In the genomic region with DNA sequence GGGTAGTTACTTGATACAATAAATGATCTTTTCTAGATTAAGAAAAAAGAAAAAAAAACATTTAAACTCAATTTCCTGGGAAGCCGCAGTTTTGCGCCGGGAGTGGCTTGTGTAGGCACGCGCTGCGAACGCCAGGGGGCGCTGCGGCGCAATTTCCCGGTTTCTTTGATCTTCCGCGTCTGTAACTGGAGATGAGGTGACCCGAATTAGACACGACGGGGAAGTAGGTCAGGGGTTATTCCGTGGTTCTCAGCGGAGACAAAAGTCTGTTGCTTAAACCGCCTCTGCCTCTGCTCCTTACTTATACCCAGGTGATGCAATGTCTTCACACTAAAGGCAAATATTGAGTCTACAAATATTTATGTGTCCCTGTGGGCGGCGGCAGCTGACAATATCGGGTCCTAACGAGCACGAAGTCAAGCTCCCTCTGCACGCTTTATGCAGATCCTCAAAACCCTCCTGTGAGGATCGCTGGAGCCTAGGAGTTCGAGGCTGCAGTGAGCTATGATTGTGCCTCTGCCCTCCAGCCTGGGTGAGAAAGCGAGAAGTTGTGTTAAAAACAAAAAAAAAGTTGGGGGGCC, we compare ENCODE assay signal across 8 cellular contexts. TPM values are rescaled to one million over a fixed set of nuclear protein-coding genes. Genes with fewer than 3 reads are reported as not detected.
DNase-seq lines count a peak whose midpoint lies in the region; ATAC-seq and TF ChIP-seq lines count a peak whose summit lies in the region.

No MANE protein-coding gene starts in this region.

- peaks cover 5% of the 10 kb centered on the region for H3K36me3 ChIP-seq in lower lobe of right lung

- H3K27ac Mint-ChIP-seq in CD14-positive monocyte = peak overlapping the region; percentile 94 to 99 (median 98)
- peak overlapping the region; percentile 41 for H3K27ac Mint-ChIP-seq in activated CD4-positive, alpha-beta memory T cell treated with anti-CD3 and anti-CD28 coated beads, Interleukin-2, amount 10 ng/mL, durations not matched to agents 7 days and 5 days

- peak overlapping the region; percentile 47 to 48 for H3K4me3 Mint-ChIP-seq in CD14-positive monocyte
- H3K4me3 Mint-ChIP-seq in activated CD4-positive, alpha-beta memory T cell treated with anti-CD3 and anti-CD28 coated beads, Interleukin-2, amount 10 ng/mL, durations not matched to agents 7 days and 5 days = peak overlapping the region; percentile 53

- H3K27me3 ChIP-seq in dorsolateral prefrontal cortex (no peaks in the 10 kb centered on the region), lower lobe of right lung (ENCODE audit: low read depth) (no peaks in the 10 kb centered on the region)

- peak; percentile 95 for TF ChIP-seq CTCF in CD14-positive monocyte (IDR thresholded peaks at IDR 0.05)
- TF ChIP-seq CTCF in dorsolateral prefrontal cortex (IDR thresholded peaks at IDR 0.05 in 54 of 56, conservative IDR thresholded peaks at IDR 0.05 in 2 of 56; ENCODE audit: low read depth in 1 of 56, partially characterized antibody in 56 of 56) = peak; percentile 89 to 99 (median 97)
- TF ChIP-seq CTCF in lower lobe of right lung (IDR thresholded peaks at IDR 0.05) = peak; percentile 98

- peaks cover 45% of the 10 kb centered on the region for H3K4me1 Mint-ChIP-seq in CD14-positive monocyte
- H3K4me1 Mint-ChIP-seq in activated CD4-positive, alpha-beta memory T cell treated with anti-CD3 and anti-CD28 coated beads, Interleukin-2, amount 10 ng/mL, durations not matched to agents 7 days and 5 days = peaks cover 12% of the 10 kb centered on the region

- H3K9me3 Mint-ChIP-seq in CD14-positive monocyte = peaks cover 0 to 2% (median 0%) of the 10 kb centered on the region in 7 donors
- H3K9me3 Mint-ChIP-seq in activated CD4-positive, alpha-beta memory T cell treated with anti-CD3 and anti-CD28 coated beads, Interleukin-2, amount 10 ng/mL, durations not matched to agents 7 days and 5 days = no peaks in the 10 kb centered on the region

- H3K36me3 Mint-ChIP-seq in CD14-positive monocyte = peaks cover 9 to 12% of the 10 kb centered on the region in 2 donors
- H3K36me3 Mint-ChIP-seq in activated CD4-positive, alpha-beta memory T cell treated with anti-CD3 and anti-CD28 coated beads, Interleukin-2, amount 10 ng/mL, durations not matched to agents 7 days and 5 days (ENCODE audit: low read depth) = no peaks in the 10 kb centered on the region

- peaks cover 0 to 11% (median 2%) of the 10 kb centered on the region in 3 donors for H3K27me3 Mint-ChIP-seq in CD14-positive monocyte (ENCODE audit: low read depth in 3 of 3)
- no peaks in the 10 kb centered on the region for H3K27me3 Mint-ChIP-seq in activated CD4-positive, alpha-beta memory T cell treated with anti-CD3 and anti-CD28 coated beads, Interleukin-2, amount 10 ng/mL, durations not matched to agents 7 days and 5 days

- ATAC-seq in lower lobe of right lung = peak; percentile 88 to 89
- ATAC-seq in HG03442 (IDR thresholded peaks at IDR 0.05; ENCODE audit: unreplicated experiment) = no peak

- no peaks in the 10 kb centered on the region for H3K9me3 ChIP-seq in lower lobe of right lung

- H3K4me3 ChIP-seq in dorsolateral prefrontal cortex (peak overlapping the region in 54 of 59 donors; percentile 4 to 64 (median 44)), lower lobe of right lung (peak overlapping the region; percentile 31)

- intact Hi-C loops in CD14-positive monocyte (cut with micrococcal nuclease) = loop anchor here in 1 of 2 donors (10.0 kb wide), 1 partner anchor 107 kb away; no protein-coding TSS in a partner anchor
- intact Hi-C loops in dorsolateral prefrontal cortex (cut with DNase I) = loop anchor here (1.0 to 5.0 kb wide), 4 partner anchors 28 to 148 kb away; a partner anchor contains a TSS
- intact Hi-C loops in lower lobe of right lung (cut with DNase I) = no loop called here

- H3K27ac ChIP-seq in dorsolateral prefrontal cortex (peak overlapping the region in 4 of 59 donors; percentile 3 to 54 (median 18)), lower lobe of right lung (peak overlapping the region; percentile 60)

- POLR2A ChIA-PET in activated CD4-positive, alpha-beta memory T cell treated with anti-CD3 and anti-CD28 coated beads, Interleukin-2, amount 10 ng/mL, durations not matched to agents 7 days and 5 days (lab: Charles Lee) = interaction anchor here (0.7 to 1.6 kb wide), 4 partner anchors 14 to 149 kb away, joined by 3 to 4 read pairs (median 4); a partner anchor contains a TSS

- CTCF ChIA-PET in activated CD4-positive, alpha-beta memory T cell treated with anti-CD3 and anti-CD28 coated beads, Interleukin-2, amount 10 ng/mL, durations not matched to agents 7 days and 5 days (lab: Charles Lee) = interaction anchor here (0.8 to 2.7 kb wide), 10 partner anchors 22 to 553 kb away, joined by 3 to 16 read pairs (median 4); a partner anchor contains a TSS

- DNase-seq in CD14-positive monocyte (ENCODE audit: low spot score) (peak; percentile 95), HK-2 (ENCODE audit: unreplicated experiment) (peak; percentile 86), NCI-H82 (lab: John Stamatoyannopoulos, UW) (peak; percentile 82), dorsolateral prefrontal cortex (peak; percentile 65 to 85 (median 79)), lower lobe of right lung (peak; percentile 91)
- peak; percentile 88 for DNase-seq in activated CD4-positive, alpha-beta memory T cell treated with anti-CD3 and anti-CD28 coated beads, Interleukin-2, amount 10 ng/mL, durations not matched to agents 7 days and 5 days
- peak; percentile 66 to 89 (median 74) for DNase-seq in stimulated activated CD4-positive, alpha-beta T cell treated with anti-CD3 and anti-CD28 coated beads, TNF-alpha, amount 100 ng/mL, for 1 hour (ENCODE audit: low read depth in 3 of 3, low spot score in 1 of 3)

- H3K4me1 ChIP-seq in lower lobe of right lung = peaks cover 21% of the 10 kb centered on the region

RNA-seq across cellular contexts. Expression of a gene that starts 15.2 kb away (rescaled TPM):
- 100 to 1,000 TPM; 249 to 327 TPM for polyA plus RNA-seq in CD14-positive monocyte
- total RNA-seq in activated CD4-positive, alpha-beta memory T cell treated with anti-CD3 and anti-CD28 coated beads, Interleukin-2, amount 10 ng/mL, durations not matched to agents 7 days and 5 days = 100 to 1,000 TPM; 169 to 171 TPM
- 10 to 100 TPM in 97 of 120 experiments, 1 to 10 TPM in 23; 4.3 to 32.5 (median 14.6) TPM for total RNA-seq in dorsolateral prefrontal cortex
- 200 TPM for total RNA-seq in lower lobe of right lung

RNA-seq across cellular contexts. Expression of a gene that starts 16.7 kb away (rescaled TPM):
- 100 to 1,000 TPM in 1 of 2 donors, 10 to 100 TPM in 1; 60.0 to 119 TPM for polyA plus RNA-seq in CD14-positive monocyte
- total RNA-seq in activated CD4-positive, alpha-beta memory T cell treated with anti-CD3 and anti-CD28 coated beads, Interleukin-2, amount 10 ng/mL, durations not matched to agents 7 days and 5 days = not detected
- total RNA-seq in dorsolateral prefrontal cortex (1 to 10 TPM in 9 of 120 experiments, not detected in 111; 1.1 to 3.3 (median 1.7) TPM), lower lobe of right lung (21.1 TPM)

RNA-seq across cellular contexts. Expression of a gene that starts 18.6 kb away (rescaled TPM):
- not detected for polyA plus RNA-seq in CD14-positive monocyte
- total RNA-seq in activated CD4-positive, alpha-beta memory T cell treated with anti-CD3 and anti-CD28 coated beads, Interleukin-2, amount 10 ng/mL, durations not matched to agents 7 days and 5 days = 1 to 10 TPM; 1.9 to 2.1 TPM
- total RNA-seq in dorsolateral prefrontal cortex = 1 to 10 TPM in 1 of 120 experiments, under 1 TPM in 2, not detected in 117; 0.77 to 2.3 (median 0.96) TPM
- total RNA-seq in lower lobe of right lung = 3.5 TPM

RNA-seq across cellular contexts. Expression of a gene that starts 22.6 kb away (rescaled TPM):
- polyA plus RNA-seq in CD14-positive monocyte = 100 to 1,000 TPM; 300 to 386 TPM
- 100 to 1,000 TPM; 123 to 136 TPM for total RNA-seq in activated CD4-positive, alpha-beta memory T cell treated with anti-CD3 and anti-CD28 coated beads, Interleukin-2, amount 10 ng/mL, durations not matched to agents 7 days and 5 days
- 100 to 1,000 TPM in 42 of 120 experiments, 10 to 100 TPM in 78; 33.4 to 159 (median 92.2) TPM for total RNA-seq in dorsolateral prefrontal cortex
- 82.6 TPM for total RNA-seq in lower lobe of right lung

RNA-seq across cellular contexts. Expression of a gene that starts 22.8 kb away (rescaled TPM):
- 1 to 10 TPM; 4.6 to 8.8 TPM for polyA plus RNA-seq in CD14-positive monocyte
- 10 to 100 TPM; 48.5 TPM for total RNA-seq in activated CD4-positive, alpha-beta memory T cell treated with anti-CD3 and anti-CD28 coated beads, Interleukin-2, amount 10 ng/mL, durations not matched to agents 7 days and 5 days
- total RNA-seq in dorsolateral prefrontal cortex = 10 to 100 TPM; 30.8 to 56.2 (median 38.7) TPM
- 42.0 TPM for total RNA-seq in lower lobe of right lung
